Comparison of ENCODE assay signal across 9 cellular contexts in the genomic region with DNA sequence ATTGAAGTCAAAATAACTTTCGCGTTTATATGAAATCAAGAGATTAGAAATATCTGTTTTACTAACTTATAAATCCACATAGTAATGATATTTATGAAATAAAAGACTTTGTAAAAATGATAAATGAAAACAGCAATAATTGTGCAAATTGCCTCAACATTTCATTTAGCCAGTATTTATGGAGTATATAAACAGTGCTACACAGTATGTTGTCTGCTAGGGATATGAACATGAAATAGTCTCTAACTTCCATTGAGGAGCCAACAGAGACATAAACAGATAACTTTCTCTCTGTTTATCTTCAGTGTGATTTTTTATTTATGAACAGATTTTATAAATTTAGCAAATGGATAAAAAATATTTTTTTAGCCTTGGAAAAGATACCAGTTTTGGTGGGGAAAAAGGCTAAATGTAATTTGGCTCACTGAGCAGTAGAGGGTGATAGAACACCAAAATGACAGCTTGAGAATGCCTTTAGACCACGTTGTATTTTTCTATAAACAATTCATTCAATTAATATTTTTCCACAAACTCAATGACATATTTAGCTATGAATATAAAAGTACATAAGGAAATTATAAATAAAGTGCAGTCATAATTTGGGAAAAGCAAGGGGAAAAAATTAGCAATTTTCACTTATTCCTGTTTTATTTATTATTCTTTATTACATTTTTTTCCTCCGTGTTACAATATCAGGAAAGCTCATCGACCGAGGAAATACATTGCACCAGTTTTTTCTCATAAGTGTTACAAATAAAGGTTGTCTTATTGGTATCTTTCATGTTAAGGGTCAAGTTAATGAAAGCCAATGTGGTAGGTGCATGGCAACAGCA. TPM values are rescaled to one million over a fixed set of nuclear protein-coding genes. Genes with fewer than 3 reads are reported as not detected.
A peak's percentile ranks its signal among the peaks of the same experiment; 100 is the strongest.
DNase-seq lines count a peak whose midpoint lies in the region; FAIRE-seq and TF ChIP-seq lines count a peak whose summit lies in the region.
"Had no signal": no experiment of that assay in that cellular context is flagged by ENCODE, and none has a peak within 500 bp of the region (broad histone marks: within the 10 kb centered on the region; RNA-seq: fewer than 3 reads in every experiment).

No MANE protein-coding gene starts in this region.

- no peak for TF ChIP-seq POLR2A in thyroid gland (IDR thresholded peaks at IDR 0.05)

- DNase-seq in NCI-H1694 (lab: John Stamatoyannopoulos, UW) (peak; percentile 43), amniotic epithelial cell (ENCODE audit: low read depth) (peak; percentile 34), inferior parietal cortex (ENCODE audit: extremely low spot score) (peak; percentile 79), thyroid gland (no peak), activated T-cell treated with anti-CD3 and anti-CD28 coated beads for 4 hours (no peak)
- no peak for DNase-seq in activated naive CD8-positive, alpha-beta T cell treated with anti-CD3 and anti-CD28 coated beads for 36 hours
- DNase-seq: activated naive CD8-positive, alpha-beta T cell treated with anti-CD3 and anti-CD28 coated beads, Interleukin-2, amount 10 ng/mL, durations not matched to agents 7 days and 5 days had no signal

- H3K27me3 Mint-ChIP-seq in activated naive CD8-positive, alpha-beta T cell treated with anti-CD3 and anti-CD28 coated beads for 36 hours: peaks cover 31% of the 10 kb centered on the region

- FAIRE-seq in A204.1 (lab: Jason Lieb, UNC): peak; percentile 97

- H3K9me3 ChIP-seq in thyroid gland: no peaks in the 10 kb centered on the region

- H3K9me3 Mint-ChIP-seq in activated naive CD8-positive, alpha-beta T cell treated with anti-CD3 and anti-CD28 coated beads for 36 hours: no peaks in the 10 kb centered on the region

- H3K27ac ChIP-seq in thyroid gland: no peak overlapping the region

- 62 to 63% methylated on average over 6 of the region's 6 CpGs for WGBS in thyroid gland, 2 donors

- no peaks in the 10 kb centered on the region for H3K36me3 Mint-ChIP-seq in activated naive CD8-positive, alpha-beta T cell treated with anti-CD3 and anti-CD28 coated beads for 36 hours

- H3K4me1 ChIP-seq in thyroid gland: no peaks in the 10 kb centered on the region

- H3K4me1 Mint-ChIP-seq in activated naive CD8-positive, alpha-beta T cell treated with anti-CD3 and anti-CD28 coated beads for 36 hours: no peaks in the 10 kb centered on the region

- H3K4me3 ChIP-seq in GM12875 (ENCODE audit: low read depth, low read length): no peak overlapping the region
- no peak overlapping the region for H3K4me3 ChIP-seq in thyroid gland (replicated peaks in 1 of 3)

- no peaks in the 10 kb centered on the region for H3K27me3 ChIP-seq in thyroid gland

- no peak overlapping the region for H3K27ac Mint-ChIP-seq in activated naive CD8-positive, alpha-beta T cell treated with anti-CD3 and anti-CD28 coated beads for 36 hours
- H3K27ac Mint-ChIP-seq: activated naive CD8-positive, alpha-beta T cell treated with anti-CD3 and anti-CD28 coated beads, Interleukin-2, amount 10 ng/mL, durations not matched to agents 7 days and 5 days had no signal

- no peaks in the 10 kb centered on the region for H3K36me3 ChIP-seq in thyroid gland

- H3K4me3 Mint-ChIP-seq in activated naive CD8-positive, alpha-beta T cell treated with anti-CD3 and anti-CD28 coated beads for 36 hours: no peak overlapping the region
- H3K4me3 Mint-ChIP-seq: activated naive CD8-positive, alpha-beta T cell treated with anti-CD3 and anti-CD28 coated beads, Interleukin-2, amount 10 ng/mL, durations not matched to agents 7 days and 5 days had no signal

- peak; percentile 50; the same call in 1 of the 2 replicates for TF ChIP-seq CTCF in GM12875 (IDR thresholded peaks at IDR 0.05; ENCODE audit: borderline replicate concordance, insufficient read depth, low read depth, low read length)
- TF ChIP-seq CTCF in thyroid gland (IDR thresholded peaks at IDR 0.05): peak; percentile 53 to 89 (median 84)

- intact Hi-C loops in thyroid gland (cut with DNase I): no loop called here

RNA-seq across cellular contexts. Expression of a gene that starts 47.4 kb away (rescaled TPM):
- total RNA-seq in thyroid gland: 10 to 100 TPM in 1 of 4 donors, 1 to 10 TPM in 3; 7.4 to 11.8 (median 8.2) TPM
- total RNA-seq in activated naive CD8-positive, alpha-beta T cell treated with anti-CD3 and anti-CD28 coated beads for 36 hours: 1 to 10 TPM; 7.8 to 7.9 TPM

Comparison
In these comparisons a context has a peak if more than half of its experiments do, and no peak if none do; other contexts are left out.
1. DNase-seq: peak in NCI-H1694 (single experiment), amniotic epithelial cell (single experiment) and inferior parietal cortex (single experiment); none in thyroid gland (0 of 2), activated naive CD8-positive, alpha-beta T cell treated with anti-CD3 and anti-CD28 coated beads for 36 hours (single experiment) and activated T-cell treated with anti-CD3 and anti-CD28 coated beads for 4 hours (single experiment).